ENCODE assay signal across 11 cellular contexts in the genomic region with DNA sequence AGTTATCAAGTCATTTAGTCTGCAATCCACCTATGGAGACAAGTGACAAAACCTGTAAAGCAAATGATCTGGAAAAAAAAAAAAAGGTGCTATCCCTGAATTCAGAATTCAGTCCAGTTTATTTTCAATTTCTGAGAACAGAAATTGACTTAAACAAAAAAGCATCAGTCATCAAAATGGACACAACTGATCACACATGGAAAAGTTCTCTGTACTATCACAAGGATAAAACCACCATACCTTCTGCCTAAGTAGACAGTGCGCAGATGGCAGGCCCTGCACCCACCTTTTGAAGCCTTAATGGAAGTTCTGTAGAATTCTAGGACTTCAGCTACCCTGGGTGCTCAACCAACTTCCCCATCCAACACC. TPM values are rescaled to one million over a fixed set of nuclear protein-coding genes. Genes with fewer than 3 reads are reported as not detected.
A peak's percentile ranks its signal among the peaks of the same experiment; 100 is the strongest.
DNase-seq lines count a peak whose midpoint lies in the region; ATAC-seq and TF ChIP-seq lines count a peak whose summit lies in the region.
"Had no signal": no experiment of that assay in that cellular context is flagged by ENCODE, and none has a peak within 500 bp of the region (broad histone marks: within the 10 kb centered on the region; RNA-seq: fewer than 3 reads in every experiment).

No MANE protein-coding gene starts in this region.

- H3K27me3 ChIP-seq in heart left ventricle (no peaks in the 10 kb centered on the region), uterus (no peaks in the 10 kb centered on the region)

- DNase-seq in heart left ventricle = no peak
- no peak for DNase-seq in Right ventricle myocardium superior
- no peak for DNase-seq in T-helper 17 cell
- DNase-seq in fibroblast of pulmonary artery (ENCODE audit: low read depth) = no peak
- no peak for DNase-seq in stimulated activated effector memory CD8-positive, alpha-beta T cell treated with anti-CD3 and anti-CD28 coated beads, Interleukin-12 subunit alpha, Interleukin-12 subunit beta, amount 100 ng/mL, for 72 hours (ENCODE audit: low spot score in 2 of 2)
- DNase-seq in NCI-H526 treated with DMSO at 0.1 percent for 48 hours (lab: John Stamatoyannopoulos, UW) = no peak
- DNase-seq in uterus = no peak
- DNase-seq: MV-4-11; stimulated activated CD8-positive, alpha-beta memory T cell treated with anti-CD3 and anti-CD28 coated beads, Interleukin-4, amount 100 ng/mL, for 48 hours had no signal

- peak overlapping the region in 5 of 12 donors; percentile 12 to 94 (median 84) for H3K27ac ChIP-seq in heart left ventricle
- H3K27ac ChIP-seq in uterus = no peak overlapping the region
- H3K27ac ChIP-seq: parathyroid adenoma had no signal

- peaks cover 3% of the 10 kb centered on the region for H3K36me3 Mint-ChIP-seq in T-helper 17 cell (ENCODE audit: low read depth)
- H3K36me3 Mint-ChIP-seq in stimulated activated effector memory CD8-positive, alpha-beta T cell treated with anti-CD3 and anti-CD28 coated beads, Interleukin-12 subunit alpha, Interleukin-12 subunit beta, amount 100 ng/mL, for 72 hours = peaks cover 88% of the 10 kb centered on the region

- no peaks in the 10 kb centered on the region for H3K27me3 Mint-ChIP-seq in T-helper 17 cell

- H3K4me3 Mint-ChIP-seq in T-helper 17 cell = peak overlapping the region; percentile 12
- peak overlapping the region; percentile 90 for H3K4me3 Mint-ChIP-seq in stimulated activated effector memory CD8-positive, alpha-beta T cell treated with anti-CD3 and anti-CD28 coated beads, Interleukin-12 subunit alpha, Interleukin-12 subunit beta, amount 100 ng/mL, for 72 hours

- intact Hi-C loops in heart left ventricle (cut with DNase I) = no loop called here
- intact Hi-C loops in Right ventricle myocardium superior (cut with DNase I) = no loop called here
- intact Hi-C loops in uterus (cut with DNase I; ENCODE audit: low total_unique reads) = no loop called here

- TF ChIP-seq CTCF in heart left ventricle (IDR thresholded peaks at IDR 0.05) (no peak), fibroblast of pulmonary artery (IDR thresholded peaks at IDR 0.05; ENCODE audit: low read length, missing control alignments) (no peak), uterus (IDR thresholded peaks at IDR 0.05) (no peak)

- peak overlapping the region in 10 of 12 donors; percentile 64 to 99 (median 82) for H3K4me3 ChIP-seq in heart left ventricle
- H3K4me3 ChIP-seq in fibroblast of pulmonary artery (replicated peaks; ENCODE audit: low read depth, low read length) = peak overlapping the region; percentile 85
- H3K4me3 ChIP-seq in uterus = no peak overlapping the region

- H3K27ac Mint-ChIP-seq in T-helper 17 cell = peak overlapping the region; percentile 88
- peak overlapping the region; percentile 95 for H3K27ac Mint-ChIP-seq in stimulated activated effector memory CD8-positive, alpha-beta T cell treated with anti-CD3 and anti-CD28 coated beads, Interleukin-12 subunit alpha, Interleukin-12 subunit beta, amount 100 ng/mL, for 72 hours

- ATAC-seq in heart left ventricle (no peak), Right ventricle myocardium superior (ENCODE audit: poor library complexity) (no peak), T-helper 17 cell (no peak), HG03175 (IDR thresholded peaks at IDR 0.05; ENCODE audit: unreplicated experiment) (no peak)
- no peak for ATAC-seq in stimulated activated effector memory CD8-positive, alpha-beta T cell treated with anti-CD3 and anti-CD28 coated beads, Interleukin-12 subunit alpha, Interleukin-12 subunit beta, amount 100 ng/mL, for 72 hours

- no peaks in the 10 kb centered on the region for H3K9me3 Mint-ChIP-seq in stimulated activated effector memory CD8-positive, alpha-beta T cell treated with anti-CD3 and anti-CD28 coated beads, Interleukin-12 subunit alpha, Interleukin-12 subunit beta, amount 100 ng/mL, for 72 hours

- H3K9me3 ChIP-seq in heart left ventricle (no peaks in the 10 kb centered on the region), T-helper 17 cell (ENCODE audit: control insufficient read depth, low read length, poor library complexity, severe bottlenecking) (no peaks in the 10 kb centered on the region), uterus (no peaks in the 10 kb centered on the region)

- peaks cover 38% of the 10 kb centered on the region for H3K4me1 Mint-ChIP-seq in T-helper 17 cell
- peaks cover 30% of the 10 kb centered on the region for H3K4me1 Mint-ChIP-seq in stimulated activated effector memory CD8-positive, alpha-beta T cell treated with anti-CD3 and anti-CD28 coated beads, Interleukin-12 subunit alpha, Interleukin-12 subunit beta, amount 100 ng/mL, for 72 hours

- no peak for TF ChIP-seq POLR2A in heart left ventricle (IDR thresholded peaks at IDR 0.05)
- TF ChIP-seq POLR2A in uterus (IDR thresholded peaks at IDR 0.05) = no peak

- H3K36me3 ChIP-seq in heart left ventricle = peaks cover 5 to 71% (median 52%) of the 10 kb centered on the region in 9 donors
- H3K36me3 ChIP-seq in uterus = no peaks in the 10 kb centered on the region

- H3K4me1 ChIP-seq in heart left ventricle (peaks cover 0 to 46% (median 34%) of the 10 kb centered on the region in 12 donors), uterus (peaks cover 0 to 9% of the 10 kb centered on the region in 2 donors)

- 88 to 100% (median 98%) methylated on average over 1 of the region's 1 CpG for WGBS in heart left ventricle, 4 donors

RNA-seq across cellular contexts. Expression of a gene that starts 3.5 kb away (rescaled TPM):
- total RNA-seq in heart left ventricle (100 to 1,000 TPM; 193 to 283 (median 236) TPM), Right ventricle myocardium superior (232 TPM), T-helper 17 cell (100 to 1,000 TPM; 292 to 332 TPM), uterus (100 to 1,000 TPM in 2 of 4 donors, 10 to 100 TPM in 2; 48.2 to 189 (median 102) TPM)
- polyA plus RNA-seq in heart left ventricle = 100 to 1,000 TPM; 146 to 190 TPM

Comparison
In these comparisons a context has a peak if more than half of its experiments do, and no peak if none do; other contexts are left out.
1. H3K4me3 ChIP-seq: peak in heart left ventricle (10 of 12) and fibroblast of pulmonary artery (single experiment); none in uterus (0 of 2).